9 cellular contexts compared by ENCODE assay signal in genomic region chr12:71392521-71393145, GRCh38. TPM values are rescaled to one million over a fixed set of nuclear protein-coding genes. Genes with fewer than 3 reads are reported as not detected.
A peak's percentile ranks its signal among the peaks of the same experiment; 100 is the strongest.
DNase-seq lines count a peak whose midpoint lies in the region; ATAC-seq and TF ChIP-seq lines count a peak whose summit lies in the region.
"Had no signal": no experiment of that assay in that cellular context is flagged by ENCODE, and none has a peak within 500 bp of the region (broad histone marks: within the 10 kb centered on the region; RNA-seq: fewer than 3 reads in every experiment).

No MANE protein-coding gene starts in this region.

- no peak overlapping the region for H3K4me3 ChIP-seq in SK-N-SH (ENCODE audit: low read depth in 2 of 2, low read length in 1 of 2)
- no peak overlapping the region for H3K4me3 ChIP-seq in fibroblast of lung (replicated peaks in 1 of 4; ENCODE audit: control extremely low read depth in 1 of 4, insufficient read depth in 1 of 4, low read depth in 3 of 4, low read length in 4 of 4)
- H3K4me3 ChIP-seq in osteoblast (ENCODE audit: insufficient read depth, low read length): no peak overlapping the region

- no peaks in the 10 kb centered on the region for H4K20me1 ChIP-seq in SK-N-SH (ENCODE audit: insufficient read depth)
- H4K20me1 ChIP-seq in fibroblast of lung (ENCODE audit: control insufficient read depth, extremely low read depth, insufficient read depth, low read length): no peaks in the 10 kb centered on the region
- no peaks in the 10 kb centered on the region for H4K20me1 ChIP-seq in osteoblast (ENCODE audit: insufficient read depth, low read length)

- no peak overlapping the region for H2AFZ ChIP-seq in SK-N-SH (ENCODE audit: low read depth)
- no peak overlapping the region for H2AFZ ChIP-seq in fibroblast of lung (ENCODE audit: low read length)
- H2AFZ ChIP-seq in osteoblast (ENCODE audit: low read length): no peak overlapping the region

- no peaks in the 10 kb centered on the region for H3F3A ChIP-seq in SK-N-SH (replicated peaks; ENCODE audit: insufficient read depth)

- POLR2A ChIA-PET in SK-N-SH (lab: Yijun Ruan, JAX): no interaction called here

- peak; percentile 55 to 58 for DNase-seq in AML-193 (lab: John Stamatoyannopoulos, UW)
- DNase-seq in NCI-H1092 (lab: John Stamatoyannopoulos, UW): peak; percentile 53
- peak; percentile 67 for DNase-seq in SK-N-SH
- peak; percentile 74 to 80 for DNase-seq in fibroblast of lung (ENCODE audit: low read depth in 2 of 2)
- peak; percentile 93 for DNase-seq in osteoblast (ENCODE audit: insufficient read length, low spot score, missing footprints)
- no peak for DNase-seq in stimulated activated CD4-positive, alpha-beta T cell treated with anti-CD3 and anti-CD28 coated beads, Interleukin-15, amount 100 ng/mL, for 24 hours
- DNase-seq: naive B cell had no signal

- ATAC-seq in GM18517 (IDR thresholded peaks at IDR 0.05; ENCODE audit: unreplicated experiment): peak; percentile 98
- peak; percentile 99 for ATAC-seq in HG02870 (IDR thresholded peaks at IDR 0.05; ENCODE audit: unreplicated experiment)

- no peaks in the 10 kb centered on the region for H3K9me2 ChIP-seq in SK-N-SH

- H3K27me3 ChIP-seq in SK-N-SH (ENCODE audit: insufficient read depth): no peaks in the 10 kb centered on the region
- no peaks in the 10 kb centered on the region for H3K27me3 ChIP-seq in fibroblast of lung (ENCODE audit: control insufficient read depth, insufficient read depth, low read length)
- H3K27me3 ChIP-seq in osteoblast (ENCODE audit: insufficient read depth, low read length): no peaks in the 10 kb centered on the region

- H3K9me3 ChIP-seq in SK-N-SH (no peaks in the 10 kb centered on the region), fibroblast of lung (ENCODE audit: control insufficient read depth, insufficient read depth, low read depth, low read length) (no peaks in the 10 kb centered on the region), osteoblast (ENCODE audit: low read depth, low read length) (no peaks in the 10 kb centered on the region)

- CTCF ChIA-PET in SK-N-SH (lab: Yijun Ruan, JAX): interaction anchor here (0.6 to 2.2 kb wide), 50 partner anchors 10 to 693 kb away, joined by 3 to 29 read pairs (median 4); partner anchors contain the start of gene TMEM19

- no peak overlapping the region for H3K27ac ChIP-seq in SK-N-SH (ENCODE audit: low read depth in 2 of 2, low read length in 1 of 2)
- H3K27ac ChIP-seq in fibroblast of lung (ENCODE audit: insufficient read depth, low read length): no peak overlapping the region
- no peak overlapping the region for H3K27ac ChIP-seq in osteoblast (ENCODE audit: low read depth, low read length)

- TF ChIP-seq RAD21 in SK-N-SH (IDR thresholded peaks at IDR 0.05; ENCODE audit: low read length): peak; percentile 76

- TF ChIP-seq EP300 in SK-N-SH (IDR thresholded peaks at IDR 0.05; ENCODE audit: borderline replicate concordance in 1 of 2, low read depth in 1 of 2, low read length in 1 of 2): no peak

- no peaks in the 10 kb centered on the region for H3K36me3 ChIP-seq in SK-N-SH (replicated peaks in 1 of 2; ENCODE audit: control insufficient read depth in 1 of 2, insufficient read depth in 2 of 2, low read length in 1 of 2)
- H3K36me3 ChIP-seq in fibroblast of lung (ENCODE audit: control insufficient read depth, insufficient read depth, low read length): no peaks in the 10 kb centered on the region
- no peaks in the 10 kb centered on the region for H3K36me3 ChIP-seq in osteoblast (ENCODE audit: insufficient read depth, low read length)

- no peaks in the 10 kb centered on the region for H3K79me2 ChIP-seq in SK-N-SH (ENCODE audit: insufficient read depth)
- no peaks in the 10 kb centered on the region for H3K79me2 ChIP-seq in fibroblast of lung (ENCODE audit: control insufficient read depth, insufficient read depth, low read length)
- H3K79me2 ChIP-seq in osteoblast (ENCODE audit: insufficient read depth, low read length): no peaks in the 10 kb centered on the region

- H3K4me1 ChIP-seq in SK-N-SH (ENCODE audit: control insufficient read depth in 1 of 2, insufficient read depth in 2 of 2, low read depth in 1 of 2, low read length in 1 of 2) (peaks cover 0 to 5% of the 10 kb centered on the region in 2 experiments; a peak in 2 of 4 replicates), fibroblast of lung (ENCODE audit: control insufficient read depth, extremely low read depth, insufficient read depth, low read length) (no peaks in the 10 kb centered on the region), osteoblast (ENCODE audit: insufficient read depth, low read length) (peaks cover 3% of the 10 kb centered on the region)

- WGBS in SK-N-SH (ENCODE audit: low lambda C conversion rate): 47% methylated on average over 10 of the region's 10 CpGs

- H3K4me2 ChIP-seq in SK-N-SH (no peak overlapping the region), fibroblast of lung (ENCODE audit: extremely low read depth, insufficient read depth, low read length) (no peak overlapping the region), osteoblast (ENCODE audit: insufficient read depth, low read length) (peak overlapping the region; percentile 9)

- TF ChIP-seq CTCF in SK-N-SH (IDR thresholded peaks at IDR 0.05): peak; percentile 82
- peak; percentile 91 to 95 for TF ChIP-seq CTCF in fibroblast of lung (conservative IDR thresholded peaks at IDR 0.05 in 1 of 2, IDR thresholded peaks at IDR 0.05 in 1 of 2; ENCODE audit: low read depth in 1 of 2, low read length in 2 of 2)
- peak; percentile 85 for TF ChIP-seq CTCF in osteoblast (IDR thresholded peaks at IDR 0.05; ENCODE audit: extremely low read depth, low read depth, low read length)

- no peak overlapping the region for H3K9ac ChIP-seq in SK-N-SH
- no peak overlapping the region for H3K9ac ChIP-seq in fibroblast of lung (ENCODE audit: insufficient read depth, low read length)

TF ChIP-seq in SK-N-SH, 30 proteins besides CTCF, POLR2A, EP300 and RAD21:
- TF ChIP-seq MAX (IDR thresholded peaks at IDR 0.05; ENCODE audit: low read depth) (no peak), SMC3 (IDR thresholded peaks at IDR 0.05; ENCODE audit: low read depth, low read length) (peak; percentile 72), TEAD4 (IDR thresholded peaks at IDR 0.05; ENCODE audit: borderline replicate concordance, insufficient read depth) (no peak), EZH2phosphoT487 (IDR thresholded peaks at IDR 0.05; ENCODE audit: borderline replicate concordance, low read depth) (no peak), CHD2 (IDR thresholded peaks at IDR 0.05; ENCODE audit: low read length, partially characterized antibody) (no peak), JUND (IDR thresholded peaks at IDR 0.05) (no peak), ELF1 (IDR thresholded peaks at IDR 0.05) (no peak)
TF ChIP-seq in SK-N-SH: peak in this region for 1.

RNA-seq across cellular contexts. Expression of gene LGR5, which starts 47.0 kb away (rescaled TPM):
- polyA plus RNA-seq in SK-N-SH (2012; rRNA removed): 1.4 and 5.6 TPM in 2 replicates
- polyA plus RNA-seq in SK-N-SH (2012; cell fraction: cytosol; rRNA removed): 4.3 and 5.8 TPM in 2 replicates
- 6.3 and 6.5 TPM in 2 replicates for polyA plus RNA-seq in SK-N-SH (2012; cell fraction: nucleus; rRNA removed)
- total RNA-seq in fibroblast of lung: not detected in 2 replicates
- polyA plus RNA-seq in fibroblast of lung: not detected in 2 replicates
- not detected in 2 replicates for polyA plus RNA-seq in fibroblast of lung (2012)
- polyA minus RNA-seq in fibroblast of lung (ENCODE audit: low replicate concordance): not detected in 2 replicates
- under 0.01 TPM in 1 of 2 replicates, not detected in the other for total RNA-seq in osteoblast
